Comparison of ENCODE assay signal across 10 cellular contexts in the genomic region with DNA sequence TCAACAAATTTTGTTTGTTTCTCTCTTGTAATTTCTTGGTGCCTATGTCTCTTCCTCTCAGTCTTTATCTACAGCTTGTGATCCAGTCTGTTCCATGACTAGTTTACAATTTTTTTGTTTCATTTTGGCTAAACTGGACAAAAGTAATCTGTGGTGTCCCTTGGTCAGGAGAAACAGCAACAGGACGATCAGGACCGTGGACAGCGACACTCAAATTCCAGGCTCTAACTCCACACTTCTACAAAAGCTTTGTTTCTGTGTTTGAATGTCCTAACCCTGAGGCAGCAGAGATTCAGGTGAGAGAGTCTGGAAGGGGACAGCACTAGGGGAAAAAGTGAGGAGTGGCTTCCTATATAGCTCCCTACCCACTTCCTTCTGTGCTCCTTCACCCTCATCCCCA.
DNase-seq lines count a peak whose midpoint lies in the region; ATAC-seq, FAIRE-seq and TF ChIP-seq lines count a peak whose summit lies in the region.
"Had no signal": no experiment of that assay in that cellular context is flagged by ENCODE, and none has a peak within 500 bp of the region (broad histone marks: within the 10 kb centered on the region; RNA-seq: fewer than 3 reads in every experiment).

No MANE protein-coding gene starts in this region.

- in situ Hi-C loops in astrocyte of the cerebellum (cut with HindIII; ENCODE audit: low sequenced_read_pairs): loop anchor here (5.0 kb wide), 1 partner anchor 88 kb away; no protein-coding TSS in a partner anchor
- in situ Hi-C loops in HepG2 (cut with HindIII; ENCODE audit: extremely low pct_ligation_motif_present, low pct_unique_long_range_greater_than_20kb): no loop called here

- no peak for TF ChIP-seq POLR2A in HepG2 (IDR thresholded peaks at IDR 0.05; ENCODE audit: insufficient read depth in 1 of 2, low read depth in 2 of 2, low read length in 2 of 2)

- no peaks in the 10 kb centered on the region for H3K27me3 ChIP-seq in HepG2 (ENCODE audit: control insufficient read depth in 1 of 2, insufficient read depth in 2 of 2, low read length in 2 of 2)

- DNase-seq in EH (ENCODE audit: low read depth) (peak; percentile 58), HT-29 (ENCODE audit: low spot score) (peak; percentile 58), astrocyte of the cerebellum (ENCODE audit: low read depth) (peak; percentile 23), HepG2 (ENCODE audit: low spot score) (peak; percentile 4), HFFc6 (no peak), NCI-H524 (lab: John Stamatoyannopoulos, UW) (no peak), NCI-H526 (lab: John Stamatoyannopoulos, UW) (no peak), substantia nigra (lab: John Stamatoyannopoulos, UW) (no peak)
- DNase-seq: anterior cingulate cortex, left ventricle myocardium inferior had no signal

- H3K36me3 Mint-ChIP-seq in HFFc6 (ENCODE audit: low read depth): no peaks in the 10 kb centered on the region

- H3K9me3 Mint-ChIP-seq in HFFc6: peaks cover 10% of the 10 kb centered on the region; the same call in 1 of the 2 replicates

- no peaks in the 10 kb centered on the region for H4K20me1 ChIP-seq in HepG2 (ENCODE audit: insufficient read depth, low read length)

- no peak overlapping the region for H3K9ac ChIP-seq in HepG2 (ENCODE audit: insufficient read depth, low read depth, low read length)

- H3K4me2 ChIP-seq in HepG2 (ENCODE audit: low read depth, low read length): no peak overlapping the region

- FAIRE-seq in HepG2 (lab: Jason Lieb, UNC): no peak

- no peaks in the 10 kb centered on the region for H3K4me1 Mint-ChIP-seq in HFFc6 (ENCODE audit: low read depth)

- TF ChIP-seq CTCF in astrocyte of the cerebellum (IDR thresholded peaks at IDR 0.05; ENCODE audit: low read depth, low read length, missing control alignments) (no peak), HepG2 (CRISPR knock-in tag; IDR thresholded peaks at IDR 0.05) (no peak), HFFc6 (IDR thresholded peaks at IDR 0.05) (no peak)

- H3K9me3 ChIP-seq in HepG2 (ENCODE audit: low read length): peaks cover 47% of the 10 kb centered on the region

- no peak overlapping the region for H3K4me3 Mint-ChIP-seq in HFFc6

- WGBS in HepG2 (ENCODE audit: low lambda C conversion rate): 2% methylated on average over 3 of the region's 3 CpGs

- H3K4me3 ChIP-seq in astrocyte of the cerebellum (ENCODE audit: low read depth, low read length) (no peak overlapping the region), HepG2 (replicated peaks in 1 of 3; ENCODE audit: insufficient read depth in 1 of 3, low read depth in 2 of 3, low read length in 3 of 3) (no peak overlapping the region)
- H3K4me3 ChIP-seq: left ventricle myocardium inferior had no signal

- TF ChIP-seq EP300 in HepG2 (IDR thresholded peaks at IDR 0.05; ENCODE audit: low read depth in 2 of 2, low read length in 2 of 2): no peak
- TF ChIP-seq EP300 in HepG2 (CRISPR knock-in tag; IDR thresholded peaks at IDR 0.05; ENCODE audit: borderline replicate concordance): no peak

- H3K79me2 ChIP-seq in HepG2 (ENCODE audit: insufficient read depth, low read length): no peaks in the 10 kb centered on the region

- intact Hi-C loops in HepG2 (cut with micrococcal nuclease; ENCODE audit: unreplicated experiment): no loop called here

- H3K27ac ChIP-seq in HepG2 (ENCODE audit: extremely low read length, insufficient read depth, low read length) (no peak overlapping the region), substantia nigra (ENCODE audit: low read depth, low read length, poor library complexity, severe bottlenecking) (no peak overlapping the region)
- H3K27ac ChIP-seq: left ventricle myocardium inferior had no signal

- POLR2A ChIA-PET in HepG2 (lab: Yijun Ruan, JAX): no interaction called here

- no peak overlapping the region for H3K27ac Mint-ChIP-seq in HFFc6

- no peak for TF ChIP-seq RAD21 in HepG2 (CRISPR knock-in tag; IDR thresholded peaks at IDR 0.05)

- CTCF ChIA-PET in HepG2 (lab: Yijun Ruan, JAX; ENCODE audit: low intra/inter-chr PET ratio, low total read pairs): no interaction called here

- H3K27me3 Mint-ChIP-seq in HFFc6 (ENCODE audit: insufficient read depth): peaks cover 1% of the 10 kb centered on the region

- no peaks in the 10 kb centered on the region for H3K36me3 ChIP-seq in HepG2 (replicated peaks in 1 of 2; ENCODE audit: control insufficient read depth in 1 of 2, insufficient read depth in 2 of 2, low read length in 2 of 2)
- H3K36me3 ChIP-seq: left ventricle myocardium inferior had no signal

- BruUV-seq in HepG2 (replicated peaks; lab: Mats Ljungman, UMichigan): no TSS peak

- no peak for ATAC-seq in HepG2

- no peaks in the 10 kb centered on the region for H3K4me1 ChIP-seq in HepG2 (ENCODE audit: insufficient read depth, low read length)
- H3K4me1 ChIP-seq: left ventricle myocardium inferior had no signal

- no peak overlapping the region for H2AFZ ChIP-seq in HepG2 (ENCODE audit: low read length)

TF ChIP-seq in HepG2, 621 proteins besides CTCF, POLR2A, EP300 and RAD21 (continues in another document):
- TF ChIP-seq EHMT2 (IDR thresholded peaks at IDR 0.05; ENCODE audit: borderline replicate concordance, low read depth, low read length) (peak; percentile 73), MIER2 (CRISPR knock-in tag; IDR thresholded peaks at IDR 0.05) (peak; percentile 96), THRA (CRISPR knock-in tag; IDR thresholded peaks at IDR 0.05; ENCODE audit: borderline replicate concordance) (0 out of 2 replicates have a peak, but pooled peaks have one; percentile 39), ZNF878 (CRISPR knock-in tag; IDR thresholded peaks at IDR 0.05) (0 out of 2 replicates have a peak, but pooled peaks have one; percentile 18), SALL1 (CRISPR knock-in tag; IDR thresholded peaks at IDR 0.05) (peak; percentile 14; the same call in 1 of the 2 replicates), ZNF441 (CRISPR knock-in tag; IDR thresholded peaks at IDR 0.05; ENCODE audit: borderline replicate concordance) (peak; percentile 59; the same call in 1 of the 2 replicates), TGIF2 (CRISPR knock-in tag; IDR thresholded peaks at IDR 0.05) (peak; percentile 62; the same call in 1 of the 2 replicates), SOX13 (IDR thresholded peaks at IDR 0.05) (no peak), SOX13 (CRISPR knock-in tag; conservative IDR thresholded peaks at IDR 0.05 in 1 of 2, IDR thresholded peaks at IDR 0.05 in 1 of 2) (0 out of 4 replicates have a peak, but pooled peaks of 1 of the 2 experiments have one; percentile 7)
- TF ChIP-seq, protein P1, sequence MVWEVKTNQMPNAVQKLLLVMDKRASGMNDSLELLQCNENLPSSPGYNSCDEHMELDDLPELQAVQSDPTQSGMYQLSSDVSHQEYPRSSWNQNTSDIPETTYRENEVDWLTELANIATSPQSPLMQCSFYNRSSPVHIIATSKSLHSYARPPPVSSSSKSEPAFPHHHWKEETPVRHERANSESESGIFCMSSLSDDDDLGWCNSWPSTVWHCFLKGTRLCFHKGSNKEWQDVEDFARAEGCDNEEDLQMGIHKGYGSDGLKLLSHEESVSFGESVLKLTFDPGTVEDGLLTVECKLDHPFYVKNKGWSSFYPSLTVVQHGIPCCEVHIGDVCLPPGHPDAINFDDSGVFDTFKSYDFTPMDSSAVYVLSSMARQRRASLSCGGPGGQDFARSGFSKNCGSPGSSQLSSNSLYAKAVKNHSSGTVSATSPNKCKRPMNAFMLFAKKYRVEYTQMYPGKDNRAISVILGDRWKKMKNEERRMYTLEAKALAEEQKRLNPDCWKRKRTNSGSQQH (CRISPR knock-in tag; IDR thresholded peaks at IDR 0.05; ENCODE audit: low read depth): peak; percentile 73; the same call in 1 of the 2 replicates
- TF ChIP-seq, protein P2, sequence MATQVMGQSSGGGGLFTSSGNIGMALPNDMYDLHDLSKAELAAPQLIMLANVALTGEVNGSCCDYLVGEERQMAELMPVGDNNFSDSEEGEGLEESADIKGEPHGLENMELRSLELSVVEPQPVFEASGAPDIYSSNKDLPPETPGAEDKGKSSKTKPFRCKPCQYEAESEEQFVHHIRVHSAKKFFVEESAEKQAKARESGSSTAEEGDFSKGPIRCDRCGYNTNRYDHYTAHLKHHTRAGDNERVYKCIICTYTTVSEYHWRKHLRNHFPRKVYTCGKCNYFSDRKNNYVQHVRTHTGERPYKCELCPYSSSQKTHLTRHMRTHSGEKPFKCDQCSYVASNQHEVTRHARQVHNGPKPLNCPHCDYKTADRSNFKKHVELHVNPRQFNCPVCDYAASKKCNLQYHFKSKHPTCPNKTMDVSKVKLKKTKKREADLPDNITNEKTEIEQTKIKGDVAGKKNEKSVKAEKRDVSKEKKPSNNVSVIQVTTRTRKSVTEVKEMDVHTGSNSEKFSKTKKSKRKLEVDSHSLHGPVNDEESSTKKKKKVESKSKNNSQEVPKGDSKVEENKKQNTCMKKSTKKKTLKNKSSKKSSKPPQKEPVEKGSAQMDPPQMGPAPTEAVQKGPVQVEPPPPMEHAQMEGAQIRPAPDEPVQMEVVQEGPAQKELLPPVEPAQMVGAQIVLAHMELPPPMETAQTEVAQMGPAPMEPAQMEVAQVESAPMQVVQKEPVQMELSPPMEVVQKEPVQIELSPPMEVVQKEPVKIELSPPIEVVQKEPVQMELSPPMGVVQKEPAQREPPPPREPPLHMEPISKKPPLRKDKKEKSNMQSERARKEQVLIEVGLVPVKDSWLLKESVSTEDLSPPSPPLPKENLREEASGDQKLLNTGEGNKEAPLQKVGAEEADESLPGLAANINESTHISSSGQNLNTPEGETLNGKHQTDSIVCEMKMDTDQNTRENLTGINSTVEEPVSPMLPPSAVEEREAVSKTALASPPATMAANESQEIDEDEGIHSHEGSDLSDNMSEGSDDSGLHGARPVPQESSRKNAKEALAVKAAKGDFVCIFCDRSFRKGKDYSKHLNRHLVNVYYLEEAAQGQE (IDR thresholded peaks at IDR 0.05; ENCODE audit: borderline replicate concordance in 1 of 2, low read depth in 1 of 2, low read length in 2 of 2): peak; percentile 86 to 100

Comparison
In these comparisons a context has a peak if more than half of its experiments do, and no peak if none do; other contexts are left out.
1. DNase-seq: peak in EH (single experiment), HT-29 (single experiment), astrocyte of the cerebellum (single experiment) and HepG2 (single experiment); none in HFFc6 (single experiment), NCI-H524 (0 of 2), NCI-H526 (0 of 2) and substantia nigra (0 of 49).